ENCODE assay signal across 15 cellular contexts in genomic region chr5:68292316-68292715, GRCh38.
DNase-seq lines count a peak whose midpoint lies in the region; ATAC-seq and TF ChIP-seq lines count a peak whose summit lies in the region.
"Had no signal": no experiment of that assay in that cellular context is flagged by ENCODE, and none has a peak within 500 bp of the region (broad histone marks: within the 10 kb centered on the region; RNA-seq: fewer than 3 reads in every experiment).

No MANE protein-coding gene starts in this region.

- no peak for DNase-seq in left ventricle myocardium inferior
- no peak for DNase-seq in left ventricle myocardium superior
- DNase-seq in cardiac fibroblast (ENCODE audit: low read depth in 2 of 2) = peak; percentile 28 to 39
- no peak for DNase-seq in natural killer cell
- DNase-seq in AG08395 (ENCODE audit: low spot score) = no peak
- DNase-seq in T-helper 2 cell treated with Interferon-gamma antibody and Interleukin-4, amounts not matched to agents 5 μg/mL and 100 μg/mL, for 36 hours (ENCODE audit: low spot score) = no peak
- DNase-seq in ACHN = no peak
- DNase-seq: activated CD8-positive, alpha-beta memory T cell treated with anti-CD3 and anti-CD28 coated beads for 24 hours; amniotic stem cell; islet precursor cell; NCI-H1694; stimulated activated CD4-positive, alpha-beta T cell treated with anti-CD3 and anti-CD28 coated beads, Interleukin-4, amount 100 ng/mL, for 4 hours had no signal

- H3K36me3 ChIP-seq in left ventricle myocardium inferior = peaks cover 51% of the 10 kb centered on the region

- peak overlapping the region; percentile 71 to 92 for H3K27ac Mint-ChIP-seq in natural killer cell
- no peak overlapping the region for H3K27ac Mint-ChIP-seq in T-helper 2 cell treated with Interferon-gamma antibody and Interleukin-4, amounts not matched to agents 5 μg/mL and 100 μg/mL, for 36 hours
- H3K27ac Mint-ChIP-seq: B cell had no signal

- peak overlapping the region; percentile 94 for H3K27ac ChIP-seq in left ventricle myocardium inferior (replicated peaks)
- H3K27ac ChIP-seq: epithelial cell of prostate had no signal

- peak overlapping the region; percentile 71 for H3K4me3 ChIP-seq in left ventricle myocardium inferior
- H3K4me3 ChIP-seq in cardiac fibroblast (replicated peaks in 1 of 2; ENCODE audit: low read depth in 2 of 2, low read length in 2 of 2) = no peak overlapping the region

- intact Hi-C loops in left ventricle myocardium inferior (cut with micrococcal nuclease) = no loop called here
- intact Hi-C loops in left ventricle myocardium superior (cut with micrococcal nuclease) = no loop called here
- intact Hi-C loops in natural killer cell (cut with micrococcal nuclease) = no loop called here

- peaks cover 61% of the 10 kb centered on the region for H3K4me1 ChIP-seq in left ventricle myocardium inferior

- peaks cover 48 to 50% of the 10 kb centered on the region in 2 donors for H3K4me1 Mint-ChIP-seq in natural killer cell
- H3K4me1 Mint-ChIP-seq in T-helper 2 cell treated with Interferon-gamma antibody and Interleukin-4, amounts not matched to agents 5 μg/mL and 100 μg/mL, for 36 hours (ENCODE audit: low read depth) = peaks cover 44% of the 10 kb centered on the region

- no peaks in the 10 kb centered on the region for H3K27me3 Mint-ChIP-seq in natural killer cell (ENCODE audit: low read depth in 2 of 2)
- H3K27me3 Mint-ChIP-seq in T-helper 2 cell treated with Interferon-gamma antibody and Interleukin-4, amounts not matched to agents 5 μg/mL and 100 μg/mL, for 36 hours (ENCODE audit: low read depth) = no peaks in the 10 kb centered on the region
- H3K27me3 Mint-ChIP-seq: B cell had no signal

- no peak overlapping the region for H3K4me3 Mint-ChIP-seq in natural killer cell
- no peak overlapping the region for H3K4me3 Mint-ChIP-seq in T-helper 2 cell treated with Interferon-gamma antibody and Interleukin-4, amounts not matched to agents 5 μg/mL and 100 μg/mL, for 36 hours
- H3K4me3 Mint-ChIP-seq: B cell had no signal

- in situ Hi-C loops in ACHN (cut with HindIII; ENCODE audit: low pct_ligation_motif_present, low pct_unique_long_range_greater_than_20kb, low sequenced_read_pairs) = loop anchor here (25.0 kb wide), 1 partner anchor 170 kb away; no protein-coding TSS in a partner anchor

- no peaks in the 10 kb centered on the region for H3K9me3 Mint-ChIP-seq in natural killer cell
- H3K9me3 Mint-ChIP-seq in T-helper 2 cell treated with Interferon-gamma antibody and Interleukin-4, amounts not matched to agents 5 μg/mL and 100 μg/mL, for 36 hours = no peaks in the 10 kb centered on the region

- H3K27me3 ChIP-seq in left ventricle myocardium inferior (ENCODE audit: low read depth) = no peaks in the 10 kb centered on the region

- TF ChIP-seq CTCF in left ventricle myocardium inferior (IDR thresholded peaks at IDR 0.05; ENCODE audit: borderline replicate concordance) (no peak), cardiac fibroblast (IDR thresholded peaks at IDR 0.05; ENCODE audit: low read depth, low read length) (no peak), natural killer cell (IDR thresholded peaks at IDR 0.05) (no peak)

- ATAC-seq in left ventricle myocardium superior (no peak), natural killer cell (no peak), GM18868 (IDR thresholded peaks at IDR 0.05; ENCODE audit: unreplicated experiment) (no peak)

- H3K9me3 ChIP-seq in left ventricle myocardium inferior (replicated peaks) = no peaks in the 10 kb centered on the region

- peaks cover 48% of the 10 kb centered on the region for H3K36me3 Mint-ChIP-seq in natural killer cell
- H3K36me3 Mint-ChIP-seq in T-helper 2 cell treated with Interferon-gamma antibody and Interleukin-4, amounts not matched to agents 5 μg/mL and 100 μg/mL, for 36 hours (ENCODE audit: low read depth) = peaks cover 62% of the 10 kb centered on the region

Comparison
In these comparisons a context has a peak if more than half of its experiments do, and no peak if none do; other contexts are left out.
1. DNase-seq: peak in cardiac fibroblast (2 of 2); none in left ventricle myocardium inferior (single experiment), left ventricle myocardium superior (single experiment), natural killer cell (single experiment), AG08395 (single experiment), T-helper 2 cell treated with Interferon-gamma antibody and Interleukin-4, amounts not matched to agents 5 μg/mL and 100 μg/mL, for 36 hours (single experiment) and ACHN (single experiment).